8 cellular contexts compared by ENCODE assay signal in the genomic region with DNA sequence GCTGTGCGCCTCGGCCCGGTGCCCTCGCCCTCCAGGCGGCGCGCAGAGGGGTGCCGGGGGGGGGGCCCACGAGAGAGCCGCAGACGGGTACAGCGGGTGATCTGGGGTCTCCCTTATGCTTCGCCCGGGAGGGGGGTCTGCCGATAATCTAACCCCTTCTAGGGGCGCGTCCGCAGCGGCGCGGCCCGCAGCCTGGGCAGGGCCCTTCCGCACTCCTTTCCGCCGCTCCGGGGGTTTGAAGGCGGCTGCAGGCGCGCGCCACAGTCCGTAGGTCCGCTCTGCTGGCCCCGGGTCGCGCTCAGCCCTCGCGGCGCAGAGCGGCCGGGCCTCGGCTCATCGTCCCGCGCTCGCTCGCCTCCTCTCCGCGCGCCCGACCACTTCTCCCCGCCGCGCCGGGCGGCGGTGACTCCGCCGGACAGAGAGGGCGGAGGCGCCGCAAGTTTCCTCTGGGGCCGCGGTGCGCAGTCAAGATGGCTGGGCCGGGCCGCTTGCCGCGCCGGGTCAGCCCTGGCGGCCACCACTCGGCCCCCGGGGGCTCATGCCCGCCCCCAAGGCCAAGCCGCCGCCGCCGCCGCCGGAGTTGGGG.
DNase-seq lines count a peak whose midpoint lies in the region; ATAC-seq and TF ChIP-seq lines count a peak whose summit lies in the region.

No MANE protein-coding gene starts in this region.

- H3K4me1 ChIP-seq in effector memory CD4-positive, alpha-beta T cell (ENCODE audit: control insufficient read depth, insufficient read depth, low read length, poor library complexity, severe bottlenecking), result peaks cover 18% of the 10 kb centered on the region
- H3K4me1 ChIP-seq in mucosa of rectum (ENCODE audit: control insufficient read depth in 2 of 2, insufficient read depth in 2 of 2, low read length in 2 of 2), result peaks cover 22 to 29% of the 10 kb centered on the region in 2 donors

- peak; percentile 23 for ATAC-seq in GM18505 (IDR thresholded peaks at IDR 0.05; ENCODE audit: unreplicated experiment)
- peak; percentile 19 for ATAC-seq in HG02870 (IDR thresholded peaks at IDR 0.05; ENCODE audit: unreplicated experiment)

- H3K9ac ChIP-seq in mucosa of rectum (ENCODE audit: low read depth in 1 of 2, low read length in 2 of 2), result peak overlapping the region; percentile 24 to 72

- no peak for DNase-seq in AG04449 (ENCODE audit: low read depth, low spot score)
- DNase-seq in RWPE1 (ENCODE audit: low spot score), result peak; percentile 23
- no peak for DNase-seq in effector memory CD4-positive, alpha-beta T cell
- DNase-seq in NCI-H345 (lab: John Stamatoyannopoulos, UW), result no peak
- DNase-seq in midbrain (lab: John Stamatoyannopoulos, UW), result no peak

- H3K27me3 ChIP-seq in effector memory CD4-positive, alpha-beta T cell (replicated peaks; ENCODE audit: control insufficient read depth, insufficient read depth, low read length, poor library complexity, severe bottlenecking), result no peaks in the 10 kb centered on the region
- peaks cover 0 to 2% of the 10 kb centered on the region in 2 donors for H3K27me3 ChIP-seq in mucosa of rectum (ENCODE audit: control insufficient read depth in 2 of 2, insufficient read depth in 2 of 2, low read length in 2 of 2)

- H3K9me3 ChIP-seq in effector memory CD4-positive, alpha-beta T cell (ENCODE audit: control insufficient read depth, low read length), result no peaks in the 10 kb centered on the region
- no peaks in the 10 kb centered on the region for H3K9me3 ChIP-seq in mucosa of rectum (ENCODE audit: control insufficient read depth in 2 of 2, low read length in 2 of 2)

- no peak for TF ChIP-seq CTCF in AG04449 (IDR thresholded peaks at IDR 0.05; ENCODE audit: insufficient read depth, low read length, missing control alignments)
- TF ChIP-seq CTCF in RWPE1 (conservative IDR thresholded peaks at IDR 0.05; ENCODE audit: low read depth), result no peak

- CTCF ChIA-PET in AG04449 (lab: Yijun Ruan, JAX), result interaction anchor here (0.8 to 12.2 kb wide), 2 partner anchors 235 to 1140 kb away, joined by 3 to 236 read pairs; no protein-coding TSS in a partner anchor
- CTCF ChIA-PET in RWPE1 (lab: Yijun Ruan, JAX), result interaction anchor here (0.6 to 1.4 kb wide), 2 partner anchors 14 to 47 kb away, joined by 3 to 6 read pairs; no protein-coding TSS in a partner anchor

- POLR2A ChIA-PET in AG04449 (lab: Yijun Ruan, JAX) (no interaction called here), RWPE1 (lab: Yijun Ruan, JAX; ENCODE audit: low non-redundant PET) (interaction anchor here (0.7 kb wide), 1 partner anchor 1227 kb away, joined by 3 read pairs; no protein-coding TSS in a partner anchor)

- H3K36me3 ChIP-seq in effector memory CD4-positive, alpha-beta T cell (ENCODE audit: control insufficient read depth, insufficient read depth, low read length), result no peaks in the 10 kb centered on the region
- H3K36me3 ChIP-seq in mucosa of rectum (ENCODE audit: control insufficient read depth in 2 of 2, insufficient read depth in 2 of 2, low read length in 2 of 2), result no peaks in the 10 kb centered on the region

- no peak for TF ChIP-seq POLR2A in GM18505 (IDR thresholded peaks at IDR 0.05; ENCODE audit: borderline replicate concordance, extremely low read depth, insufficient read depth, insufficient read length)

- H3K4me3 ChIP-seq in AG04449 (ENCODE audit: low read depth, low read length) (peak overlapping the region; percentile 80), mucosa of rectum (ENCODE audit: low read length in 2 of 2) (peak overlapping the region; percentile 80 to 82)
- peak overlapping the region; percentile 83 for H3K4me3 ChIP-seq in effector memory CD4-positive, alpha-beta T cell (ENCODE audit: insufficient read depth, low read depth, low read length, poor library complexity, severe bottlenecking)

- peak overlapping the region; percentile 73 for H3K27ac ChIP-seq in RWPE1
- no peak overlapping the region for H3K27ac ChIP-seq in effector memory CD4-positive, alpha-beta T cell (ENCODE audit: insufficient read depth, low read length, poor library complexity, severe bottlenecking)
- peak overlapping the region; percentile 77 to 78 for H3K27ac ChIP-seq in mucosa of rectum (ENCODE audit: low read depth in 2 of 2, low read length in 2 of 2)
